8 cellular contexts compared by ENCODE assay signal in genomic region chr3:154758109-154758868, GRCh38.
DNase-seq lines count a peak whose midpoint lies in the region; ATAC-seq and TF ChIP-seq lines count a peak whose summit lies in the region.

No MANE protein-coding gene starts in this region.

- no peaks in the 10 kb centered on the region for H3K36me3 ChIP-seq in brain microvascular endothelial cell (replicated peaks)
- H3K36me3 ChIP-seq in neural cell (ENCODE audit: insufficient read depth, low read length): no peaks in the 10 kb centered on the region

- no peak overlapping the region for H3K9ac ChIP-seq in neural cell (ENCODE audit: low read length)

- DNase-seq in GM10266 (ENCODE audit: extremely low spot score) (no peak), NCI-H1694 treated with DMSO at 0.1 percent for 48 hours (lab: John Stamatoyannopoulos, UW) (peak; percentile 39), brain microvascular endothelial cell (peak; percentile 7), T1000 (lab: John Stamatoyannopoulos, UW) (no peak)

- no peaks in the 10 kb centered on the region for H3K9me3 ChIP-seq in neural cell (ENCODE audit: low read length)

- in situ Hi-C loops in brain microvascular endothelial cell (cut with HindIII; ENCODE audit: low pct_ligation_motif_present, low sequenced_read_pairs): no loop called here

- H3K27ac ChIP-seq in brain microvascular endothelial cell: no peak overlapping the region
- no peak overlapping the region for H3K27ac ChIP-seq in neural cell (ENCODE audit: low read length)

- H3K4me3 ChIP-seq in brain microvascular endothelial cell (ENCODE audit: low read depth, low read length) (no peak overlapping the region), neural cell (ENCODE audit: low read length) (no peak overlapping the region)

- no peaks in the 10 kb centered on the region for H4K20me1 ChIP-seq in neural cell (ENCODE audit: insufficient read depth)

- TF ChIP-seq EP300 in neural cell (conservative IDR thresholded peaks at IDR 0.05; ENCODE audit: poor library complexity, severe bottlenecking): no peak

- no peaks in the 10 kb centered on the region for H3K79me2 ChIP-seq in neural cell (replicated peaks; ENCODE audit: insufficient read depth, low read length)

- ATAC-seq in GM21526 (IDR thresholded peaks at IDR 0.05; ENCODE audit: low FRiP score, unreplicated experiment): no peak
- ATAC-seq in GM18498 (IDR thresholded peaks at IDR 0.05; ENCODE audit: unreplicated experiment): no peak
- ATAC-seq in HG03175 (IDR thresholded peaks at IDR 0.05; ENCODE audit: unreplicated experiment): no peak

- H2AFZ ChIP-seq in neural cell (ENCODE audit: low read depth, low read length): no peak overlapping the region

- TF ChIP-seq RAD21 in neural cell (conservative IDR thresholded peaks at IDR 0.05): peak; percentile 78

- no peaks in the 10 kb centered on the region for H3F3A ChIP-seq in neural cell (ENCODE audit: insufficient read depth, low read length, poor library complexity, severe bottlenecking)

- TF ChIP-seq CTCF in GM10266 (IDR thresholded peaks at IDR 0.05; ENCODE audit: control insufficient read depth, insufficient read depth, low read depth, missing control alignments) (peak; percentile 17), brain microvascular endothelial cell (IDR thresholded peaks at IDR 0.05; ENCODE audit: low read depth, low read length, missing control alignments) (peak; percentile 39), neural cell (IDR thresholded peaks at IDR 0.05; ENCODE audit: poor library complexity, severe bottlenecking) (peak; percentile 70)

- H3K4me2 ChIP-seq in neural cell (ENCODE audit: low read length): no peak overlapping the region

- H3K27me3 ChIP-seq in brain microvascular endothelial cell (replicated peaks): no peaks in the 10 kb centered on the region
- no peaks in the 10 kb centered on the region for H3K27me3 ChIP-seq in neural cell (ENCODE audit: insufficient read depth, low read depth, low read length)

- no peaks in the 10 kb centered on the region for H3K9me2 ChIP-seq in neural cell (ENCODE audit: insufficient read depth, low read length)

TF ChIP-seq in neural cell, 6 proteins besides CTCF, POLR2A, EP300 and RAD21:
- TF ChIP-seq TAF1 (IDR thresholded peaks at IDR 0.05; ENCODE audit: low read depth) (no peak), SMC3 (conservative IDR thresholded peaks at IDR 0.05; ENCODE audit: poor library complexity) (peak; percentile 84)

Comparison
In these comparisons a context has a peak if more than half of its experiments do, and no peak if none do; other contexts are left out.
1. DNase-seq: peak in NCI-H1694 treated with DMSO at 0.1 percent for 48 hours (single experiment) and brain microvascular endothelial cell (single experiment); none in GM10266 (single experiment) and T1000 (single experiment).
2. CTCF ChIP-seq: peak in every context shown above with its lines; median percentile 70 in neural cell; 39 in brain microvascular endothelial cell; 17 in GM10266.